ENCODE assay signal across 1 cellular context in the genomic region with DNA sequence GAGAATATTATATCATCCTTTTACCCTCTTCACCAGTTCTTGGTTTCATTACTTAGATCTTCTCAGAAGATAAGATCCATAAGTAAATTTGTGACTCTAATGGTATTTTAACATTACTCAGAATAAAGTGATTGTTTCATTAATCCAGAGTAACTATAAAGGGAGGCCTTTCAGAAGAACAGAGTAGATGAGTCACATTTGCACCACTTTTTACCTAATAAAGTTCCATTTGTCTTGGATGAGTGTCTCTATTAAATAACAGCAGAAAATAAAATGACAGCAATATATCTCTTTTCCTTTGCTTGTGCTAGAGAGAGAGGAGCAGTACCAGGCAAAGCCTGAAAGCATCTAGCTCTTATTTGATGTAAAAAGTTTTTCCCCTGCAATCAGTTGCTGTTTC.
TF ChIP-seq lines count a peak whose summit lies in the region.

No MANE protein-coding gene starts in this region.

TF ChIP-seq in SK-N-SH treated with all-trans-retinoic acid at 6 μM for 48 hours, 23 proteins besides CTCF, POLR2A, EP300 and RAD21 (continued from another document):
- TF ChIP-seq, protein P1, sequence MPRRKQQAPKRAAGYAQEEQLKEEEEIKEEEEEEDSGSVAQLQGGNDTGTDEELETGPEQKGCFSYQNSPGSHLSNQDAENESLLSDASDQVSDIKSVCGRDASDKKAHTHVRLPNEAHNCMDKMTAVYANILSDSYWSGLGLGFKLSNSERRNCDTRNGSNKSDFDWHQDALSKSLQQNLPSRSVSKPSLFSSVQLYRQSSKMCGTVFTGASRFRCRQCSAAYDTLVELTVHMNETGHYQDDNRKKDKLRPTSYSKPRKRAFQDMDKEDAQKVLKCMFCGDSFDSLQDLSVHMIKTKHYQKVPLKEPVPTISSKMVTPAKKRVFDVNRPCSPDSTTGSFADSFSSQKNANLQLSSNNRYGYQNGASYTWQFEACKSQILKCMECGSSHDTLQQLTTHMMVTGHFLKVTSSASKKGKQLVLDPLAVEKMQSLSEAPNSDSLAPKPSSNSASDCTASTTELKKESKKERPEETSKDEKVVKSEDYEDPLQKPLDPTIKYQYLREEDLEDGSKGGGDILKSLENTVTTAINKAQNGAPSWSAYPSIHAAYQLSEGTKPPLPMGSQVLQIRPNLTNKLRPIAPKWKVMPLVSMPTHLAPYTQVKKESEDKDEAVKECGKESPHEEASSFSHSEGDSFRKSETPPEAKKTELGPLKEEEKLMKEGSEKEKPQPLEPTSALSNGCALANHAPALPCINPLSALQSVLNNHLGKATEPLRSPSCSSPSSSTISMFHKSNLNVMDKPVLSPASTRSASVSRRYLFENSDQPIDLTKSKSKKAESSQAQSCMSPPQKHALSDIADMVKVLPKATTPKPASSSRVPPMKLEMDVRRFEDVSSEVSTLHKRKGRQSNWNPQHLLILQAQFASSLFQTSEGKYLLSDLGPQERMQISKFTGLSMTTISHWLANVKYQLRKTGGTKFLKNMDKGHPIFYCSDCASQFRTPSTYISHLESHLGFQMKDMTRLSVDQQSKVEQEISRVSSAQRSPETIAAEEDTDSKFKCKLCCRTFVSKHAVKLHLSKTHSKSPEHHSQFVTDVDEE (CRISPR knock-in tag; IDR thresholded peaks at IDR 0.05) = no peak
- TF ChIP-seq ZFP3 (CRISPR knock-in tag; IDR thresholded peaks at IDR 0.05) = 0 out of 2 replicates have a peak, but pooled peaks have one; percentile 34
- no peak for TF ChIP-seq ZC3H10 (CRISPR knock-in tag; IDR thresholded peaks at IDR 0.05)
- TF ChIP-seq, protein P2, sequence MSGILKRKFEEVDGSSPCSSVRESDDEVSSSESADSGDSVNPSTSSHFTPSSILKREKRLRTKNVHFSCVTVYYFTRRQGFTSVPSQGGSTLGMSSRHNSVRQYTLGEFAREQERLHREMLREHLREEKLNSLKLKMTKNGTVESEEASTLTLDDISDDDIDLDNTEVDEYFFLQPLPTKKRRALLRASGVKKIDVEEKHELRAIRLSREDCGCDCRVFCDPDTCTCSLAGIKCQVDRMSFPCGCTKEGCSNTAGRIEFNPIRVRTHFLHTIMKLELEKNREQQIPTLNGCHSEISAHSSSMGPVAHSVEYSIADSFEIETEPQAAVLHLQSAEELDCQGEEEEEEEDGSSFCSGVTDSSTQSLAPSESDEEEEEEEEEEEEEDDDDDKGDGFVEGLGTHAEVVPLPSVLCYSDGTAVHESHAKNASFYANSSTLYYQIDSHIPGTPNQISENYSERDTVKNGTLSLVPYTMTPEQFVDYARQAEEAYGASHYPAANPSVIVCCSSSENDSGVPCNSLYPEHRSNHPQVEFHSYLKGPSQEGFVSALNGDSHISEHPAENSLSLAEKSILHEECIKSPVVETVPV (CRISPR knock-in tag; IDR thresholded peaks at IDR 0.05) = no peak
- TF ChIP-seq ZFP30 (CRISPR knock-in tag; IDR thresholded peaks at IDR 0.05) = no peak
- TF ChIP-seq SNAI2 (CRISPR knock-in tag; IDR thresholded peaks at IDR 0.05) = no peak
- no peak for TF ChIP-seq ZNF70 (CRISPR knock-in tag; IDR thresholded peaks at IDR 0.05)
- TF ChIP-seq OSR1 (CRISPR knock-in tag; IDR thresholded peaks at IDR 0.05) = no peak
- TF ChIP-seq, protein P3, sequence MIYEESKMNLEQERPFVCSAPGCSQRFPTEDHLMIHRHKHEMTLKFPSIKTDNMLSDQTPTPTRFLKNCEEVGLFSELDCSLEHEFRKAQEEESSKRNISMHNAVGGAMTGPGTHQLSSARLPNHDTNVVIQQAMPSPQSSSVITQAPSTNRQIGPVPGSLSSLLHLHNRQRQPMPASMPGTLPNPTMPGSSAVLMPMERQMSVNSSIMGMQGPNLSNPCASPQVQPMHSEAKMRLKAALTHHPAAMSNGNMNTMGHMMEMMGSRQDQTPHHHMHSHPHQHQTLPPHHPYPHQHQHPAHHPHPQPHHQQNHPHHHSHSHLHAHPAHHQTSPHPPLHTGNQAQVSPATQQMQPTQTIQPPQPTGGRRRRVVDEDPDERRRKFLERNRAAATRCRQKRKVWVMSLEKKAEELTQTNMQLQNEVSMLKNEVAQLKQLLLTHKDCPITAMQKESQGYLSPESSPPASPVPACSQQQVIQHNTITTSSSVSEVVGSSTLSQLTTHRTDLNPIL (CRISPR knock-in tag; IDR thresholded peaks at IDR 0.05; ENCODE audit: low read depth) = no peak
- peak; percentile 95 for TF ChIP-seq ISL1 (CRISPR knock-in tag; IDR thresholded peaks at IDR 0.05)
